ENCODE assay signal across 32 cellular contexts in the genomic region with DNA sequence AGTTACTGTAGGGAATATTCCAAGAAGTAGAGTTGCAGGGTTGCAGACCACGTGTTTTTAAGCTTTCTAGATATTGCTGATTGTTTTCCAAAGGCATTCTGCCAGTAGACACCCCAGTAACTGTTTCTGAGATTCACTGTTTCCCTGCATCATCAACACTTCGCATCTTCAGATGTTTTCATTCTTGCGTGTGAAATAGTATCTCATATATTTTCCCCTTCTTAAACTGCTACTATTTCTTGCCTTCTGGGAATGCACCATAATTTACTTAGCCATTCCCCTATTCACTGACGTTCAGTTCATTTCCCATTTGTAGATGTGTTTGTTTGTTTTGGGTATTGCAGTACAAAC. TPM values are rescaled to one million over a fixed set of nuclear protein-coding genes. Genes with fewer than 3 reads are reported as not detected.
"Had no signal": no experiment of that assay in that cellular context is flagged by ENCODE, and none has a peak within 500 bp of the region (broad histone marks: within the 10 kb centered on the region; RNA-seq: fewer than 3 reads in every experiment).

No MANE protein-coding gene starts in this region.

- H3K4me1 Mint-ChIP-seq: nephron had no signal

- H3K27me3 ChIP-seq: pancreas had no signal

- H3K9me3 Mint-ChIP-seq: activated CD4-positive, alpha-beta memory T cell treated with anti-CD3 and anti-CD28 coated beads for 36 hours; activated CD4-positive, alpha-beta T cell treated with anti-CD3 and anti-CD28 coated beads, Interleukin-2, amount 10 ng/mL, durations not matched to agents 24 days and 14 days; activated naive CD4-positive, alpha-beta T cell treated with anti-CD3 and anti-CD28 coated beads for 36 hours; activated naive CD8-positive, alpha-beta T cell treated with anti-CD3 and anti-CD28 coated beads, Interleukin-2, amount 10 ng/mL, durations not matched to agents 7 days and 5 days; activated T-helper 1 cell treated with anti-CD3 and anti-CD28 coated beads, Interleukin-12 subunit alpha, Interleukin-12 subunit beta, Interleukin-2, Interleukin-4 antibody, amounts not matched to agents 30 ng/mL and 10 ng/mL and 1 ng/mL, durations not matched to agents 14 hours and 24 hours and 36 hours; endodermal cell; nephron had no signal

- H3K4me3 ChIP-seq: coronary artery, esophagus muscularis mucosa, heart right ventricle, pancreas, prostate gland, sigmoid colon, suprapubic skin, tibial artery, upper lobe of right lung had no signal

- H3K27ac Mint-ChIP-seq: activated CD4-positive, alpha-beta memory T cell treated with anti-CD3 and anti-CD28 coated beads for 36 hours; activated CD4-positive, alpha-beta T cell treated with anti-CD3 and anti-CD28 coated beads, Interleukin-2, amount 10 ng/mL, durations not matched to agents 24 days and 14 days; activated naive CD4-positive, alpha-beta T cell treated with anti-CD3 and anti-CD28 coated beads for 36 hours; activated naive CD8-positive, alpha-beta T cell treated with anti-CD3 and anti-CD28 coated beads, Interleukin-2, amount 10 ng/mL, durations not matched to agents 7 days and 5 days; activated T-helper 1 cell treated with anti-CD3 and anti-CD28 coated beads, Interleukin-12 subunit alpha, Interleukin-12 subunit beta, Interleukin-2, Interleukin-4 antibody, amounts not matched to agents 30 ng/mL and 10 ng/mL and 1 ng/mL, durations not matched to agents 14 hours and 24 hours and 36 hours; endodermal cell; nephron had no signal

- H3K27ac ChIP-seq: brain microvascular endothelial cell, prostate gland, suprapubic skin, tibial artery, upper lobe of right lung, VCaP had no signal

- DNase-seq: activated CD4-positive, alpha-beta memory T cell treated with anti-CD3 and anti-CD28 coated beads for 36 hours; activated CD4-positive, alpha-beta T cell treated with anti-CD3 and anti-CD28 coated beads, Interleukin-2, amount 10 ng/mL, durations not matched to agents 24 days and 14 days; activated CD4-positive, CD25-positive, alpha-beta regulatory T cell treated with anti-CD3 and anti-CD28 coated beads, Interleukin-2, amount 50 U/mL, for 72 hours; activated CD8-positive, alpha-beta memory T cell treated with anti-CD3 and anti-CD28 coated beads, Interleukin-2, amount 50 U/mL, for 4 hours; activated effector memory CD4-positive, alpha-beta T cell treated with anti-CD3 and anti-CD28 coated beads, Interleukin-2, amount 50 U/mL, for 16 hours; activated naive CD4-positive, alpha-beta T cell treated with anti-CD3 and anti-CD28 coated beads for 36 hours; activated naive CD8-positive, alpha-beta T cell treated with anti-CD3 and anti-CD28 coated beads, Interleukin-2, amount 10 ng/mL, durations not matched to agents 7 days and 5 days; activated T-cell treated with anti-CD3 and anti-CD28 coated beads, Interleukin-2, amount 50 U/mL, for 1 hour; amniotic stem cell; brain microvascular endothelial cell; foreskin melanocyte; heart right ventricle; mesendoderm; pancreas; retina; stimulated activated CD4-positive, alpha-beta T cell treated with anti-CD3 and anti-CD28 coated beads, Interleukin-4, amount 100 ng/mL, for 4 hours; stimulated activated CD8-positive, alpha-beta memory T cell treated with anti-CD3 and anti-CD28 coated beads, Interleukin-4, amount 100 ng/mL, for 48 hours; stimulated activated naive CD4-positive, alpha-beta T cell; T-helper 9 cell had no signal

- H3K4me3 Mint-ChIP-seq: activated CD4-positive, alpha-beta memory T cell treated with anti-CD3 and anti-CD28 coated beads for 36 hours; activated CD4-positive, alpha-beta T cell treated with anti-CD3 and anti-CD28 coated beads, Interleukin-2, amount 10 ng/mL, durations not matched to agents 24 days and 14 days; activated naive CD4-positive, alpha-beta T cell treated with anti-CD3 and anti-CD28 coated beads for 36 hours; activated naive CD8-positive, alpha-beta T cell treated with anti-CD3 and anti-CD28 coated beads, Interleukin-2, amount 10 ng/mL, durations not matched to agents 7 days and 5 days; activated T-helper 1 cell treated with anti-CD3 and anti-CD28 coated beads, Interleukin-12 subunit alpha, Interleukin-12 subunit beta, Interleukin-2, Interleukin-4 antibody, amounts not matched to agents 30 ng/mL and 10 ng/mL and 1 ng/mL, durations not matched to agents 14 hours and 24 hours and 36 hours; endodermal cell; nephron had no signal

- H3K4me1 ChIP-seq: esophagus muscularis mucosa, prostate gland, sigmoid colon, suprapubic skin, tibial artery, upper lobe of right lung had no signal

- H3K36me3 ChIP-seq: brain microvascular endothelial cell, esophagus muscularis mucosa, heart right ventricle, pancreas, prostate gland, sigmoid colon, suprapubic skin, tibial artery, upper lobe of right lung had no signal

- H3K36me3 Mint-ChIP-seq: activated CD4-positive, alpha-beta memory T cell treated with anti-CD3 and anti-CD28 coated beads for 36 hours had no signal

- H3K9me3 ChIP-seq: esophagus muscularis mucosa, heart right ventricle, pancreas, prostate gland, sigmoid colon, suprapubic skin, tibial artery, upper lobe of right lung had no signal

RNA-seq across cellular contexts. Expression of a gene that starts 30.7 kb away (rescaled TPM):
- total RNA-seq: glomerular endothelial cell, myocyte had no signal
